9 cellular contexts compared by ENCODE assay signal in the genomic region with DNA sequence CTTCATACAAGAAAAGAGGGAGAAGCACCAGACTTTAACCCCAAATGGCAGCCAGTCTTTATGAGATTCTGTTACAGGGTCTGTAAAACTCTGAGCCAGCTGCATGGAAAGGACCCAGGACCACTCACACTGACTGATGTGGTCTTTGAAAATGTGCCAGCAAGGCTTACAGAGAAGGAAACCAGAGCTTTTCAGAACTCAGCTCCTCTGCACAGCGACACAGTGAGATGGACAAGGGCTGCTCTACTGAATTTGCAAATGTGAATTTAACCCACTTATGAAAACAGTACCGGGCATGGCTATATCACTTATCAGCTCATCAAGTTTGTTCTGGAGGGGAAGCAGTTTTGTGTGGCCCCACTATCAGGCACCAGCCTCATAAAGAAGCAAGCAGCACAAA.
DNase-seq lines count a peak whose midpoint lies in the region; ATAC-seq and TF ChIP-seq lines count a peak whose summit lies in the region.
"Had no signal": no experiment of that assay in that cellular context is flagged by ENCODE, and none has a peak within 500 bp of the region (broad histone marks: within the 10 kb centered on the region; RNA-seq: fewer than 3 reads in every experiment).

No MANE protein-coding gene starts in this region.

- no peaks in the 10 kb centered on the region for H3K36me3 Mint-ChIP-seq in activated naive CD4-positive, alpha-beta T cell treated with anti-CD3 and anti-CD28 coated beads for 36 hours (ENCODE audit: low read depth)

- TF ChIP-seq CTCF in lung (IDR thresholded peaks at IDR 0.05; ENCODE audit: control extremely low read depth, extremely low read depth) (no peak), upper lobe of right lung (IDR thresholded peaks at IDR 0.05) (no peak)

- peaks cover 15% of the 10 kb centered on the region for H3K4me1 ChIP-seq in adipocyte (ENCODE audit: control insufficient read depth, insufficient read depth, low read length)
- H3K4me1 ChIP-seq in lung (ENCODE audit: control insufficient read depth in 2 of 2, insufficient read depth in 2 of 2, low read length in 2 of 2), result peaks cover 21 to 27% of the 10 kb centered on the region in 2 donors
- peaks cover 36% of the 10 kb centered on the region for H3K4me1 ChIP-seq in upper lobe of right lung

- H3K27ac ChIP-seq in lung (ENCODE audit: low read depth in 1 of 2, low read length in 1 of 2), result peak overlapping the region; percentile 66 to 92
- H3K27ac ChIP-seq in upper lobe of right lung, result peak overlapping the region; percentile 67
- H3K27ac ChIP-seq: C4-2B had no signal

- no peak overlapping the region for H3K9ac ChIP-seq in adipocyte (ENCODE audit: low read length)

- H3K27ac Mint-ChIP-seq in activated naive CD4-positive, alpha-beta T cell treated with anti-CD3 and anti-CD28 coated beads for 36 hours, result peak overlapping the region; percentile 89

- CTCF ChIA-PET in activated naive CD4-positive, alpha-beta T cell treated with anti-CD3 and anti-CD28 coated beads for 36 hours (lab: Charles Lee), result interaction anchor here (1.1 to 1.4 kb wide), 2 partner anchors 32 to 159 kb away, joined by 3 read pairs; no protein-coding TSS in a partner anchor

- no peaks in the 10 kb centered on the region for H3K27me3 Mint-ChIP-seq in activated naive CD4-positive, alpha-beta T cell treated with anti-CD3 and anti-CD28 coated beads for 36 hours (ENCODE audit: low read depth)

- peaks cover 65% of the 10 kb centered on the region for H3K4me1 Mint-ChIP-seq in activated naive CD4-positive, alpha-beta T cell treated with anti-CD3 and anti-CD28 coated beads for 36 hours (ENCODE audit: low read depth)

- peak overlapping the region; percentile 70 for H3K4me3 Mint-ChIP-seq in activated naive CD4-positive, alpha-beta T cell treated with anti-CD3 and anti-CD28 coated beads for 36 hours

- intact Hi-C loops in activated naive CD4-positive, alpha-beta T cell treated with anti-CD3 and anti-CD28 coated beads for 36 hours (cut with micrococcal nuclease), result loop anchor here (1.0 to 10.0 kb wide), 5 partner anchors 16 to 2000 kb away; a partner anchor contains a TSS
- intact Hi-C loops in upper lobe of right lung (cut with DNase I), result no loop called here

- 33 to 40% methylated on average over 2 of the region's 2 CpGs for WGBS in lung, 2 donors

- H3K4me3 ChIP-seq in adipocyte (ENCODE audit: low read length), result peak overlapping the region; percentile 18
- H3K4me3 ChIP-seq in lung, result no peak overlapping the region
- peak overlapping the region; percentile 25 for H3K4me3 ChIP-seq in upper lobe of right lung

- no peaks in the 10 kb centered on the region for H3K9me3 Mint-ChIP-seq in activated naive CD4-positive, alpha-beta T cell treated with anti-CD3 and anti-CD28 coated beads for 36 hours

- no peaks in the 10 kb centered on the region for H3K9me3 ChIP-seq in adipocyte (ENCODE audit: control insufficient read depth, low read length)
- H3K9me3 ChIP-seq in lung (ENCODE audit: control insufficient read depth in 2 of 2, insufficient read depth in 1 of 2, low read length in 1 of 2), result no peaks in the 10 kb centered on the region
- H3K9me3 ChIP-seq in upper lobe of right lung, result no peaks in the 10 kb centered on the region

- H3K36me3 ChIP-seq in adipocyte (ENCODE audit: control insufficient read depth, insufficient read depth, low read length, severe bottlenecking), result no peaks in the 10 kb centered on the region
- no peaks in the 10 kb centered on the region for H3K36me3 ChIP-seq in lung (ENCODE audit: control insufficient read depth in 2 of 2, insufficient read depth in 2 of 2, low read length in 2 of 2)
- H3K36me3 ChIP-seq in upper lobe of right lung, result no peaks in the 10 kb centered on the region

- in situ Hi-C loops in KBM-7 (cut with MboI; ENCODE audit: low pct_unique_long_range_greater_than_20kb, low sequenced_read_pairs), result no loop called here

- peak; percentile 16 for DNase-seq in activated naive CD4-positive, alpha-beta T cell treated with anti-CD3 and anti-CD28 coated beads for 36 hours
- DNase-seq in activated naive CD4-positive, alpha-beta T cell treated with Interleukin-2 at 50 U/mL for 16 hours, result no peak
- DNase-seq in adipocyte (ENCODE audit: low read depth), result no peak
- no peak for DNase-seq in lung (ENCODE audit: low spot score)
- DNase-seq in upper lobe of right lung, result no peak
- no peak for DNase-seq in activated CD4-positive, CD25-positive, alpha-beta regulatory T cell treated with anti-CD3 and anti-CD28 coated beads, Interleukin-2, amount 50 U/mL, for 72 hours
- DNase-seq in KBM-7, result no peak

- ATAC-seq in lung (ENCODE audit: insufficient read depth, low FRiP score) (no peak), upper lobe of right lung (no peak), HG03097 (IDR thresholded peaks at IDR 0.05; ENCODE audit: low FRiP score, unreplicated experiment) (no peak)

- H3K27me3 ChIP-seq in adipocyte (replicated peaks; ENCODE audit: control insufficient read depth, insufficient read depth, low read length), result no peaks in the 10 kb centered on the region
- no peaks in the 10 kb centered on the region for H3K27me3 ChIP-seq in lung (ENCODE audit: control insufficient read depth, insufficient read depth)
- no peaks in the 10 kb centered on the region for H3K27me3 ChIP-seq in upper lobe of right lung
